Comparison of ENCODE assay signal across 39 cellular contexts in genomic region chr17:51677875-51678274, GRCh38.
"Had no signal": no experiment of that assay in that cellular context is flagged by ENCODE, and none has a peak within 500 bp of the region (broad histone marks: within the 10 kb centered on the region; RNA-seq: fewer than 3 reads in every experiment).

No MANE protein-coding gene starts in this region.

- H3K4me1 ChIP-seq: adrenal gland, ascending aorta, body of pancreas, breast epithelium had no signal

- H3K4me1 Mint-ChIP-seq: activated naive CD4-positive, alpha-beta T cell treated with anti-CD3 and anti-CD28 coated beads, Interleukin-2, amount 10 ng/mL, durations not matched to agents 7 days and 5 days; activated naive CD4-positive, alpha-beta T cell treated with anti-CD3 and anti-CD28 coated beads, Interleukin-2, amount 50 U/mL, for 24 hours; activated naive CD8-positive, alpha-beta T cell treated with anti-CD3 and anti-CD28 coated beads for 36 hours; activated naive CD8-positive, alpha-beta T cell treated with anti-CD3 and anti-CD28 coated beads, Interleukin-2, amount 50 U/mL, for 24 hours; activated T-helper 17 cell treated with anti-CD3 and anti-CD28 coated beads, Interleukin-2, amount 50 U/mL, for 72 hours; central memory CD8-positive, alpha-beta T cell had no signal

- H3K27ac ChIP-seq: adrenal gland, ascending aorta, body of pancreas, brain microvascular endothelial cell, breast epithelium, cardiac muscle cell had no signal

- H3K27me3 Mint-ChIP-seq: activated naive CD4-positive, alpha-beta T cell treated with anti-CD3 and anti-CD28 coated beads, Interleukin-2, amount 10 ng/mL, durations not matched to agents 7 days and 5 days had no signal

- H3K4me3 Mint-ChIP-seq: activated naive CD4-positive, alpha-beta T cell treated with anti-CD3 and anti-CD28 coated beads for 36 hours; activated naive CD4-positive, alpha-beta T cell treated with anti-CD3 and anti-CD28 coated beads, Interleukin-2, amount 10 ng/mL, durations not matched to agents 7 days and 5 days; activated naive CD4-positive, alpha-beta T cell treated with anti-CD3 and anti-CD28 coated beads, Interleukin-2, amount 50 U/mL, for 24 hours; activated naive CD8-positive, alpha-beta T cell; activated naive CD8-positive, alpha-beta T cell treated with anti-CD3 and anti-CD28 coated beads for 36 hours; activated naive CD8-positive, alpha-beta T cell treated with anti-CD3 and anti-CD28 coated beads, Interleukin-2, amount 10 ng/mL, durations not matched to agents 7 days and 5 days; activated naive CD8-positive, alpha-beta T cell treated with anti-CD3 and anti-CD28 coated beads, Interleukin-2, amount 50 U/mL, for 24 hours; activated T-cell treated with anti-CD3 and anti-CD28 coated beads, Interleukin-2, amount 50 U/mL, for 24 hours; activated T-cell treated with anti-CD3 and anti-CD28 coated beads, Interleukin-2, amount 50 U/mL, for 4 hours; activated T-cell treated with anti-CD3 and anti-CD28 coated beads, Interleukin-2, amount 50 U/mL, for 72 hours; activated T-helper 1 cell treated with anti-CD3 and anti-CD28 coated beads, Interleukin-12 subunit alpha, Interleukin-12 subunit beta, Interleukin-2, Interleukin-4 antibody, amounts not matched to agents 30 ng/mL and 10 ng/mL and 1 ng/mL, durations not matched to agents 14 hours and 24 hours and 36 hours; activated T-helper 17 cell treated with anti-CD3 and anti-CD28 coated beads, Interleukin-2, amount 50 U/mL, for 72 hours; brain; central memory CD8-positive, alpha-beta T cell had no signal

- H3K36me3 Mint-ChIP-seq: activated naive CD4-positive, alpha-beta T cell treated with anti-CD3 and anti-CD28 coated beads, Interleukin-2, amount 10 ng/mL, durations not matched to agents 7 days and 5 days; activated naive CD4-positive, alpha-beta T cell treated with anti-CD3 and anti-CD28 coated beads, Interleukin-2, amount 50 U/mL, for 24 hours; activated naive CD4-positive, alpha-beta T cell treated with anti-CD3 and anti-CD28 coated beads, Interleukin-2, amount 50 U/mL, for 72 hours; activated naive CD8-positive, alpha-beta T cell; activated naive CD8-positive, alpha-beta T cell treated with anti-CD3 and anti-CD28 coated beads for 36 hours; activated naive CD8-positive, alpha-beta T cell treated with anti-CD3 and anti-CD28 coated beads, Interleukin-2, amount 10 ng/mL, durations not matched to agents 7 days and 5 days; brain had no signal

- H3K27ac Mint-ChIP-seq: activated naive CD4-positive, alpha-beta T cell treated with anti-CD3 and anti-CD28 coated beads for 36 hours; activated naive CD4-positive, alpha-beta T cell treated with anti-CD3 and anti-CD28 coated beads, Interleukin-2, amount 10 ng/mL, durations not matched to agents 7 days and 5 days; activated naive CD4-positive, alpha-beta T cell treated with anti-CD3 and anti-CD28 coated beads, Interleukin-2, amount 50 U/mL, for 24 hours; activated naive CD4-positive, alpha-beta T cell treated with anti-CD3 and anti-CD28 coated beads, Interleukin-2, amount 50 U/mL, for 72 hours; activated naive CD8-positive, alpha-beta T cell; activated naive CD8-positive, alpha-beta T cell treated with anti-CD3 and anti-CD28 coated beads for 36 hours; activated naive CD8-positive, alpha-beta T cell treated with anti-CD3 and anti-CD28 coated beads, Interleukin-2, amount 10 ng/mL, durations not matched to agents 7 days and 5 days; activated naive CD8-positive, alpha-beta T cell treated with anti-CD3 and anti-CD28 coated beads, Interleukin-2, amount 50 U/mL, for 24 hours; activated T-cell treated with anti-CD3 and anti-CD28 coated beads, Interleukin-2, amount 50 U/mL, for 24 hours; activated T-cell treated with anti-CD3 and anti-CD28 coated beads, Interleukin-2, amount 50 U/mL, for 72 hours; activated T-helper 1 cell treated with anti-CD3 and anti-CD28 coated beads, Interleukin-12 subunit alpha, Interleukin-12 subunit beta, Interleukin-2, Interleukin-4 antibody, amounts not matched to agents 30 ng/mL and 10 ng/mL and 1 ng/mL, durations not matched to agents 14 hours and 24 hours and 36 hours; activated T-helper 17 cell treated with anti-CD3 and anti-CD28 coated beads, Interleukin-2, amount 50 U/mL, for 72 hours; activated T-helper 2 cell treated with anti-CD3 and anti-CD28 coated beads, Interferon-gamma antibody, Interleukin-2, Interleukin-4, amounts not matched to agents 10 μg/mL and 5 μg/mL and 100 μg/mL, durations not matched to agents 14 hours and 24 hours and 36 hours; brain had no signal

- FAIRE-seq: astrocyte, bronchial epithelial cell had no signal

- H3K36me3 ChIP-seq: adrenal gland, ascending aorta, brain microvascular endothelial cell, breast epithelium, cardiac muscle cell had no signal

- H3K4me3 ChIP-seq: adrenal gland, ascending aorta, body of pancreas, breast epithelium, cardiac muscle cell had no signal

- H3K9me3 ChIP-seq: adrenal gland, ascending aorta, body of pancreas, breast epithelium had no signal

- DNase-seq: activated effector memory CD4-positive, alpha-beta T cell treated with anti-CD3 and anti-CD28 coated beads, Interleukin-2, amount 50 U/mL, for 16 hours; activated effector memory CD4-positive, alpha-beta T cell treated with Interleukin-2 at 50 U/mL for 16 hours; activated gamma-delta T cell; activated gamma-delta T cell treated with Interleukin-2 at 50 U/mL for 16 hours; activated naive CD4-positive, alpha-beta T cell; activated naive CD4-positive, alpha-beta T cell treated with anti-CD3 and anti-CD28 coated beads for 36 hours; activated naive CD4-positive, alpha-beta T cell treated with anti-CD3 and anti-CD28 coated beads, Interleukin-2, amount 10 ng/mL, durations not matched to agents 7 days and 5 days; activated naive CD4-positive, alpha-beta T cell treated with anti-CD3 and anti-CD28 coated beads, Interleukin-2, amount 50 U/mL, for 16 hours; activated naive CD4-positive, alpha-beta T cell treated with Interleukin-2 at 50 U/mL for 16 hours; activated naive CD8-positive, alpha-beta T cell treated with anti-CD3 and anti-CD28 coated beads for 36 hours; activated naive CD8-positive, alpha-beta T cell treated with anti-CD3 and anti-CD28 coated beads, Interleukin-2, amount 10 ng/mL, durations not matched to agents 7 days and 5 days; activated naive CD8-positive, alpha-beta T cell treated with anti-CD3 and anti-CD28 coated beads, Interleukin-2, amount 50 U/mL, for 24 hours; activated T-cell treated with anti-CD3 and anti-CD28 coated beads, Interleukin-2, amount 50 U/mL, for 24 hours; activated T-cell treated with anti-CD3 and anti-CD28 coated beads, Interleukin-2, amount 50 U/mL, for 4 hours; activated T-cell treated with anti-CD3 and anti-CD28 coated beads, Interleukin-2, amount 50 U/mL, for 48 hours; activated T-cell treated with anti-CD3 and anti-CD28 coated beads, Interleukin-2, amount 50 U/mL, for 72 hours; adrenal gland; amniotic stem cell; amygdala; anterior cingulate cortex; aorta; body of pancreas; brain microvascular endothelial cell; caudate nucleus; central memory CD4-positive, alpha-beta T cell; cerebellar nuclear complex had no signal

- ATAC-seq: activated naive CD4-positive, alpha-beta T cell treated with anti-CD3 and anti-CD28 coated beads, Interleukin-2, amount 50 U/mL, for 72 hours; activated naive CD8-positive, alpha-beta T cell treated with anti-CD3 and anti-CD28 coated beads, Interleukin-2, amount 50 U/mL, for 24 hours; activated T-cell treated with anti-CD3 and anti-CD28 coated beads, Interleukin-2, amount 50 U/mL, for 4 hours; activated T-cell treated with anti-CD3 and anti-CD28 coated beads, Interleukin-2, amount 50 U/mL, for 72 hours; activated T-helper 17 cell treated with anti-CD3 and anti-CD28 coated beads, Interleukin-2, amount 50 U/mL, for 72 hours; body of pancreas had no signal

- H3K27me3 ChIP-seq: adrenal gland, ascending aorta, body of pancreas, brain microvascular endothelial cell, breast epithelium, cardiac muscle cell had no signal
